ENCODE assay signal across 1 cellular context in the genomic region with DNA sequence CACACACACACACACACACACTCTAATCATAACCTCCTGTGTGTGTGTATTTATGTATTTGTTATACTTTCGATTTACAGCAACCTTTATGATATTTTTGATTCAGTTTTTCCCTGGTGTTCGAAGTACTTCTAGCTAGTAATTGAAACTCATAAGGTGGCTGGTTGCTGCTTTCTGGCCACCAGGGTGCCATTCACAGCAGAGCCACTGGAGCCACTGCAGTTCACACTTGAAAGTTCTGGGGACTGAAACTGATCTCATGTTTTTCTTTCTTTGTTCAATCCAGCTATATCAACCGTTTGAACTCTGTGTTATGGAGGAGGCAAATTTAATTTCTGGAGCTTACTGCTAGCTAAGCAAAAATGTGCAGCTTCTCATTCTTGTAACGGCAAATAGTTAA.
TF ChIP-seq lines count a peak whose summit lies in the region.

No MANE protein-coding gene starts in this region.

TF ChIP-seq in WTC11, 78 proteins besides CTCF, POLR2A, EP300 and RAD21 (continued from another document):
- TF ChIP-seq, protein P1, sequence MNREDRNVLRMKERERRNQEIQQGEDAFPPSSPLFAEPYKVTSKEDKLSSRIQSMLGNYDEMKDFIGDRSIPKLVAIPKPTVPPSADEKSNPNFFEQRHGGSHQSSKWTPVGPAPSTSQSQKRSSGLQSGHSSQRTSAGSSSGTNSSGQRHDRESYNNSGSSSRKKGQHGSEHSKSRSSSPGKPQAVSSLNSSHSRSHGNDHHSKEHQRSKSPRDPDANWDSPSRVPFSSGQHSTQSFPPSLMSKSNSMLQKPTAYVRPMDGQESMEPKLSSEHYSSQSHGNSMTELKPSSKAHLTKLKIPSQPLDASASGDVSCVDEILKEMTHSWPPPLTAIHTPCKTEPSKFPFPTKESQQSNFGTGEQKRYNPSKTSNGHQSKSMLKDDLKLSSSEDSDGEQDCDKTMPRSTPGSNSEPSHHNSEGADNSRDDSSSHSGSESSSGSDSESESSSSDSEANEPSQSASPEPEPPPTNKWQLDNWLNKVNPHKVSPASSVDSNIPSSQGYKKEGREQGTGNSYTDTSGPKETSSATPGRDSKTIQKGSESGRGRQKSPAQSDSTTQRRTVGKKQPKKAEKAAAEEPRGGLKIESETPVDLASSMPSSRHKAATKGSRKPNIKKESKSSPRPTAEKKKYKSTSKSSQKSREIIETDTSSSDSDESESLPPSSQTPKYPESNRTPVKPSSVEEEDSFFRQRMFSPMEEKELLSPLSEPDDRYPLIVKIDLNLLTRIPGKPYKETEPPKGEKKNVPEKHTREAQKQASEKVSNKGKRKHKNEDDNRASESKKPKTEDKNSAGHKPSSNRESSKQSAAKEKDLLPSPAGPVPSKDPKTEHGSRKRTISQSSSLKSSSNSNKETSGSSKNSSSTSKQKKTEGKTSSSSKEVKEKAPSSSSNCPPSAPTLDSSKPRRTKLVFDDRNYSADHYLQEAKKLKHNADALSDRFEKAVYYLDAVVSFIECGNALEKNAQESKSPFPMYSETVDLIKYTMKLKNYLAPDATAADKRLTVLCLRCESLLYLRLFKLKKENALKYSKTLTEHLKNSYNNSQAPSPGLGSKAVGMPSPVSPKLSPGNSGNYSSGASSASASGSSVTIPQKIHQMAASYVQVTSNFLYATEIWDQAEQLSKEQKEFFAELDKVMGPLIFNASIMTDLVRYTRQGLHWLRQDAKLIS (CRISPR knock-in tag; IDR thresholded peaks at IDR 0.05; ENCODE audit: borderline replicate concordance): no peak
- no peak for TF ChIP-seq ETV6 (CRISPR knock-in tag; IDR thresholded peaks at IDR 0.05)
- TF ChIP-seq, protein P2, sequence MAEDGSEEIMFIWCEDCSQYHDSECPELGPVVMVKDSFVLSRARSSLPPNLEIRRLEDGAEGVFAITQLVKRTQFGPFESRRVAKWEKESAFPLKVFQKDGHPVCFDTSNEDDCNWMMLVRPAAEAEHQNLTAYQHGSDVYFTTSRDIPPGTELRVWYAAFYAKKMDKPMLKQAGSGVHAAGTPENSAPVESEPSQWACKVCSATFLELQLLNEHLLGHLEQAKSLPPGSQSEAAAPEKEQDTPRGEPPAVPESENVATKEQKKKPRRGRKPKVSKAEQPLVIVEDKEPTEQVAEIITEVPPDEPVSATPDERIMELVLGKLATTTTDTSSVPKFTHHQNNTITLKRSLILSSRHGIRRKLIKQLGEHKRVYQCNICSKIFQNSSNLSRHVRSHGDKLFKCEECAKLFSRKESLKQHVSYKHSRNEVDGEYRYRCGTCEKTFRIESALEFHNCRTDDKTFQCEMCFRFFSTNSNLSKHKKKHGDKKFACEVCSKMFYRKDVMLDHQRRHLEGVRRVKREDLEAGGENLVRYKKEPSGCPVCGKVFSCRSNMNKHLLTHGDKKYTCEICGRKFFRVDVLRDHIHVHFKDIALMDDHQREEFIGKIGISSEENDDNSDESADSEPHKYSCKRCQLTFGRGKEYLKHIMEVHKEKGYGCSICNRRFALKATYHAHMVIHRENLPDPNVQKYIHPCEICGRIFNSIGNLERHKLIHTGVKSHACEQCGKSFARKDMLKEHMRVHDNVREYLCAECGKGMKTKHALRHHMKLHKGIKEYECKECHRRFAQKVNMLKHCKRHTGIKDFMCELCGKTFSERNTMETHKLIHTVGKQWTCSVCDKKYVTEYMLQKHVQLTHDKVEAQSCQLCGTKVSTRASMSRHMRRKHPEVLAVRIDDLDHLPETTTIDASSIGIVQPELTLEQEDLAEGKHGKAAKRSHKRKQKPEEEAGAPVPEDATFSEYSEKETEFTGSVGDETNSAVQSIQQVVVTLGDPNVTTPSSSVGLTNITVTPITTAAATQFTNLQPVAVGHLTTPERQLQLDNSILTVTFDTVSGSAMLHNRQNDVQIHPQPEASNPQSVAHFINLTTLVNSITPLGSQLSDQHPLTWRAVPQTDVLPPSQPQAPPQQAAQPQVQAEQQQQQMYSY (CRISPR knock-in tag; IDR thresholded peaks at IDR 0.05): no peak
